Comparison of ENCODE assay signal across 29 cellular contexts in the genomic region with DNA sequence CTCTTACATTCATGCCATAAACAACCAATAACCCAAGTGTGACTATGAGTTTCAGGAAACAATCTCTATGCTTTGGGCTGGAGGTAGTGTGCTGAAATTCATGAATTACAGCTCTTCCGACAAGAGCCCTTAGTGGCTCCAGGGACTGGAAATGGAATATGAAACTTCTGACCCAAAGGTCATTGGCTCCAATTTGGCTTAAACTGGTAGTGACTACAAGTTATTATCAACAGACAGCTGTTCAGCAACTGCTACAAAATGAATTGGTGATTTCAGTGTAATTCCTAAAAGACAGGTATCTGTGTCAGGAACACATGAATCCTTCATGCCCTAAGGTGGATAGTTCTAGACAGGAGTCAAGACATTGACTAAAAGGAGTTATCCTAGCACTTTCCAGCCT.
"Had no signal": no experiment of that assay in that cellular context is flagged by ENCODE, and none has a peak within 500 bp of the region (broad histone marks: within the 10 kb centered on the region; RNA-seq: fewer than 3 reads in every experiment).

No MANE protein-coding gene starts in this region.

- H3K4me3 Mint-ChIP-seq: activated CD4-positive, alpha-beta memory T cell treated with anti-CD3 and anti-CD28 coated beads for 36 hours; activated CD4-positive, alpha-beta T cell treated with anti-CD3 and anti-CD28 coated beads for 36 hours; activated CD4-positive, alpha-beta T cell treated with anti-CD3 and anti-CD28 coated beads, Interleukin-2, amount 10 ng/mL, durations not matched to agents 7 days and 5 days; activated naive CD4-positive, alpha-beta T cell treated with anti-CD3 and anti-CD28 coated beads, Interleukin-2, amount 10 ng/mL, durations not matched to agents 7 days and 5 days; activated naive CD8-positive, alpha-beta T cell; activated naive CD8-positive, alpha-beta T cell treated with anti-CD3 and anti-CD28 coated beads, Interleukin-2, amount 50 U/mL, for 24 hours; activated T-cell treated with anti-CD3 and anti-CD28 coated beads, Interleukin-2, amount 50 U/mL, for 4 hours; activated T-helper 1 cell treated with anti-CD3 and anti-CD28 coated beads, Interleukin-12 subunit alpha, Interleukin-12 subunit beta, Interleukin-2, Interleukin-4 antibody, amounts not matched to agents 30 ng/mL and 10 ng/mL and 1 ng/mL, durations not matched to agents 14 hours and 24 hours and 36 hours; brain had no signal

- H3K4me1 Mint-ChIP-seq: activated CD4-positive, alpha-beta T cell treated with anti-CD3 and anti-CD28 coated beads for 36 hours; activated CD4-positive, alpha-beta T cell treated with anti-CD3 and anti-CD28 coated beads, Interleukin-2, amount 10 ng/mL, durations not matched to agents 7 days and 5 days; activated naive CD4-positive, alpha-beta T cell treated with anti-CD3 and anti-CD28 coated beads, Interleukin-2, amount 10 ng/mL, durations not matched to agents 7 days and 5 days; activated naive CD8-positive, alpha-beta T cell treated with anti-CD3 and anti-CD28 coated beads, Interleukin-2, amount 50 U/mL, for 24 hours had no signal

- H3K27me3 Mint-ChIP-seq: activated CD4-positive, alpha-beta memory T cell treated with anti-CD3 and anti-CD28 coated beads for 36 hours; activated CD4-positive, alpha-beta T cell treated with anti-CD3 and anti-CD28 coated beads for 36 hours; activated CD4-positive, alpha-beta T cell treated with anti-CD3 and anti-CD28 coated beads, Interleukin-2, amount 10 ng/mL, durations not matched to agents 7 days and 5 days; activated naive CD4-positive, alpha-beta T cell treated with anti-CD3 and anti-CD28 coated beads, Interleukin-2, amount 10 ng/mL, durations not matched to agents 7 days and 5 days; activated naive CD8-positive, alpha-beta T cell; activated naive CD8-positive, alpha-beta T cell treated with anti-CD3 and anti-CD28 coated beads, Interleukin-2, amount 50 U/mL, for 24 hours; brain had no signal

- H3K27ac Mint-ChIP-seq: activated CD4-positive, alpha-beta memory T cell treated with anti-CD3 and anti-CD28 coated beads for 36 hours; activated CD4-positive, alpha-beta T cell treated with anti-CD3 and anti-CD28 coated beads for 36 hours; activated CD4-positive, alpha-beta T cell treated with anti-CD3 and anti-CD28 coated beads, Interleukin-2, amount 10 ng/mL, durations not matched to agents 7 days and 5 days; activated naive CD4-positive, alpha-beta T cell treated with anti-CD3 and anti-CD28 coated beads, Interleukin-2, amount 10 ng/mL, durations not matched to agents 7 days and 5 days; activated naive CD8-positive, alpha-beta T cell; activated naive CD8-positive, alpha-beta T cell treated with anti-CD3 and anti-CD28 coated beads, Interleukin-2, amount 50 U/mL, for 24 hours; activated T-helper 1 cell treated with anti-CD3 and anti-CD28 coated beads, Interleukin-12 subunit alpha, Interleukin-12 subunit beta, Interleukin-2, Interleukin-4 antibody, amounts not matched to agents 30 ng/mL and 10 ng/mL and 1 ng/mL, durations not matched to agents 14 hours and 24 hours and 36 hours; brain had no signal

- ATAC-seq: activated CD4-positive, alpha-beta T cell treated with anti-CD3 and anti-CD28 coated beads for 36 hours; activated CD4-positive, CD25-positive, alpha-beta regulatory T cell treated with anti-CD3 and anti-CD28 coated beads, Interleukin-2, amount 50 U/mL, for 24 hours; activated naive CD8-positive, alpha-beta T cell treated with anti-CD3 and anti-CD28 coated beads, Interleukin-2, amount 50 U/mL, for 24 hours; activated T-cell treated with anti-CD3 and anti-CD28 coated beads, Interleukin-2, amount 50 U/mL, for 4 hours; K562; Panc1 had no signal

- DNase-seq: activated CD4-positive, alpha-beta memory T cell treated with anti-CD3 and anti-CD28 coated beads for 36 hours; activated CD4-positive, alpha-beta T cell treated with anti-CD3 and anti-CD28 coated beads for 36 hours; activated CD4-positive, alpha-beta T cell treated with anti-CD3 and anti-CD28 coated beads, Interleukin-2, amount 10 ng/mL, durations not matched to agents 7 days and 5 days; activated CD8-positive, alpha-beta memory T cell treated with anti-CD3 and anti-CD28 coated beads, Interleukin-2, amount 50 U/mL, for 4 hours; activated gamma-delta T cell treated with Interleukin-2 at 50 U/mL for 16 hours; activated naive CD4-positive, alpha-beta T cell treated with anti-CD3 and anti-CD28 coated beads, Interleukin-2, amount 10 ng/mL, durations not matched to agents 7 days and 5 days; activated naive CD8-positive, alpha-beta T cell treated with anti-CD3 and anti-CD28 coated beads, Interleukin-2, amount 50 U/mL, for 24 hours; activated T-cell treated with anti-CD3 and anti-CD28 coated beads for 4 hours; activated T-cell treated with anti-CD3 and anti-CD28 coated beads, Interleukin-2, amount 50 U/mL, for 4 hours; anterior cingulate cortex; caudate nucleus; cerebellar nuclear complex; NCI-H1048; NCI-H1105 treated with DMSO at 0.1 percent for 48 hours; NCI-H1436; NCI-H1694; NCI-H1930; NCI-H2081 treated with DMSO at 0.1 percent for 48 hours; NCI-H510A; NCI-H526; NCI-H774; SHP77; T1000 had no signal

- H3K9me3 Mint-ChIP-seq: activated CD4-positive, alpha-beta memory T cell treated with anti-CD3 and anti-CD28 coated beads for 36 hours; activated CD4-positive, alpha-beta T cell treated with anti-CD3 and anti-CD28 coated beads, Interleukin-2, amount 10 ng/mL, durations not matched to agents 7 days and 5 days; activated naive CD8-positive, alpha-beta T cell treated with anti-CD3 and anti-CD28 coated beads, Interleukin-2, amount 50 U/mL, for 24 hours; activated T-cell treated with anti-CD3 and anti-CD28 coated beads, Interleukin-2, amount 50 U/mL, for 4 hours; activated T-helper 1 cell treated with anti-CD3 and anti-CD28 coated beads, Interleukin-12 subunit alpha, Interleukin-12 subunit beta, Interleukin-2, Interleukin-4 antibody, amounts not matched to agents 30 ng/mL and 10 ng/mL and 1 ng/mL, durations not matched to agents 14 hours and 24 hours and 36 hours had no signal

- H3K36me3 Mint-ChIP-seq: activated CD4-positive, alpha-beta memory T cell treated with anti-CD3 and anti-CD28 coated beads for 36 hours; activated naive CD4-positive, alpha-beta T cell treated with anti-CD3 and anti-CD28 coated beads, Interleukin-2, amount 10 ng/mL, durations not matched to agents 7 days and 5 days; activated naive CD8-positive, alpha-beta T cell had no signal
